8 cellular contexts compared by ENCODE assay signal in the genomic region with DNA sequence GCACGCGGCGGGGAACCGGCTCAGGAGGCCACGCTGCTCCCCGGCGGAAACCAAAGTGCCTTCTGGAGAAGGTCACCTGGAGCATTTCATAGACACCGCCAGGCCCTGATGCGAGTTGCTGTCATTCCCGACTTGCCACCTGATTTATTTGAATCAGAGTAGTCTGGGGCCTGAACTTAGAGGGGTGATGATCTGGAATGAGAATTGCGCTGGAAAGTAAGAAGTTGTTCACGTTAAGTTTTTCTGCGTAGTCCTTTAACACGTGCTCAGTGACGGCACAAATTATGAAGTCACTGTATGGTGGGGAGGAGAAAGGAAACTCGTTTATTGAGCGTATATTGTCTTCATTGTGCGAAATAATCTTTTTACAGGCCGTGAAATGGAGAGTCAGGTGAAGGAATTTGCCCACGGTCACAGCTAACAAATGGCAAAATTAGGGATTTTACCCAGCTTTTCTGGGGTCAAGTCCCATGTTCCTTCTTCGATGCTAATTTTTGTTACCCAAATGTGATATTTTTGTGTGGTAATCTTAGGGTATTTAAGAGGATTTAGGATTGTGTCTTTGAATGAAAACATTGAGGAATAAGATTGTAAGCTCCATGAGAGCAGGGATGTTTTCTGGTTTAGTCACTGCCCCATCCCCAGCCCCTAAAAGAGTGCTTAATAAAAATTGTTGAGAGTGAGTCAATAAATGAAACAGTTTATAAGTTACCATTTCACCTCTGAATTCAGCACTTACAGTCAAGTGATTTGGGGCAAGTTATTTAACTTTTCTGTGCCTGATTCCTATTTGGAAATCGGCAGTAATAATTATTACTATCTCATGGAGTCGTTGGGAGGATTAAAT. TPM values are rescaled to one million over a fixed set of nuclear protein-coding genes. Genes with fewer than 3 reads are reported as not detected.
DNase-seq lines count a peak whose midpoint lies in the region; ATAC-seq, FAIRE-seq and TF ChIP-seq lines count a peak whose summit lies in the region.

No MANE protein-coding gene starts in this region.

- peak overlapping the region; percentile 93 to 97 for H3K9ac ChIP-seq in K562 (ENCODE audit: insufficient read depth in 1 of 2, low read depth in 2 of 2, low read length in 2 of 2)

- TF ChIP-seq CTCF in A549 (IDR thresholded peaks at IDR 0.05) (no peak), GM10266 (IDR thresholded peaks at IDR 0.05; ENCODE audit: control insufficient read depth, insufficient read depth, low read depth, missing control alignments) (no peak), K562 (IDR thresholded peaks at IDR 0.05 in 2 of 3, conservative IDR thresholded peaks at IDR 0.05 in 1 of 3; ENCODE audit: insufficient read depth in 2 of 3, low read depth in 1 of 3, low read length in 3 of 3) (no peak)

- no peak for FAIRE-seq in A549 (lab: Jason Lieb, UNC)
- FAIRE-seq in K562 (lab: Jason Lieb, UNC) = peak; percentile 64

- H3K27me3 Mint-ChIP-seq in immature natural killer cell (ENCODE audit: low read depth in 3 of 3) = peaks cover 14 to 16% (median 15%) of the 10 kb centered on the region in 3 donors

- BruUV-seq in K562 (replicated peaks; lab: Mats Ljungman, UMichigan) = TSS peak; percentile 53

- H3K4me3 Mint-ChIP-seq in immature natural killer cell = peak overlapping the region; percentile 90 to 99 (median 98)

- in situ Hi-C loops in K562 (cut with MboI) = no loop called here

- H3K4me1 Mint-ChIP-seq in immature natural killer cell = peaks cover 45 to 58% of the 10 kb centered on the region in 2 donors

- H3K9me3 Mint-ChIP-seq in immature natural killer cell = no peaks in the 10 kb centered on the region

- CTCF ChIA-PET in A549 (lab: Yijun Ruan, JAX) = interaction anchor here (2.2 kb wide), 1 partner anchor 15 kb away, joined by 6 read pairs; no protein-coding TSS in a partner anchor
- CTCF ChIA-PET in K562 (lab: Yijun Ruan, JAX; ENCODE audit: low intra/inter-chr PET ratio) = no interaction called here

- no peak; a peak in 2 of 6 replicates for ATAC-seq in A549
- ATAC-seq in K562 = peak; percentile 10
- ATAC-seq in HG02798 (IDR thresholded peaks at IDR 0.05; ENCODE audit: poor library complexity, unreplicated experiment) = no peak
- ATAC-seq in HG03139 (IDR thresholded peaks at IDR 0.05; ENCODE audit: unreplicated experiment) = no peak

- H3K9me1 ChIP-seq in K562 (ENCODE audit: control insufficient read depth, insufficient read depth, low read length) = peaks cover 6% of the 10 kb centered on the region

- no peak for TF ChIP-seq EP300 in A549 (IDR thresholded peaks at IDR 0.05)
- TF ChIP-seq EP300 in K562 (IDR thresholded peaks at IDR 0.05; ENCODE audit: low read length) = no peak

- peak overlapping the region; percentile 97 for H3K4me3 ChIP-seq in A549
- H3K4me3 ChIP-seq in K562 = peak overlapping the region; percentile 78

- peak overlapping the region; percentile 97 to 100 (median 98) for H3K27ac Mint-ChIP-seq in immature natural killer cell

- TF ChIP-seq POLR2A in A549 (IDR thresholded peaks at IDR 0.05; ENCODE audit: low read length) (no peak), K562 (conservative IDR thresholded peaks at IDR 0.05) (no peak)

- peaks cover 20% of the 10 kb centered on the region for H4K20me1 ChIP-seq in K562 (replicated peaks; ENCODE audit: control insufficient read depth, insufficient read depth, low read length)

- H3K4me2 ChIP-seq in A549 = peak overlapping the region; percentile 91
- H3K4me2 ChIP-seq in K562 (ENCODE audit: insufficient read depth, low read length) = peak overlapping the region; percentile 92

- H3K36me3 Mint-ChIP-seq in immature natural killer cell = peaks cover 0 to 12% (median 8%) of the 10 kb centered on the region in 3 donors

- H3K9me3 ChIP-seq in A549 (no peaks in the 10 kb centered on the region), K562 (replicated peaks; ENCODE audit: control insufficient read depth, insufficient read depth, low read depth, low read length) (no peaks in the 10 kb centered on the region)

- H3K27ac ChIP-seq in A549 (peak overlapping the region; percentile 98), K562 (ENCODE audit: extremely low read depth, low read depth, low read length) (peak overlapping the region; percentile 93)

- H3K4me1 ChIP-seq in A549 (peaks cover 13% of the 10 kb centered on the region), K562 (replicated peaks in 1 of 2; ENCODE audit: control insufficient read depth in 2 of 2, insufficient read depth in 2 of 2, low read length in 2 of 2) (peaks cover 13 to 34% of the 10 kb centered on the region in 2 experiments)

- no peak overlapping the region; the same call in 1 of the 2 replicates for H2AFZ ChIP-seq in K562 (ENCODE audit: low read depth, low read length)

- H3K36me3 ChIP-seq in K562 (ENCODE audit: control insufficient read depth, insufficient read depth, low read length) = peaks cover 47% of the 10 kb centered on the region

- TF ChIP-seq RAD21 in A549 (conservative IDR thresholded peaks at IDR 0.05 in 1 of 2, IDR thresholded peaks at IDR 0.05 in 1 of 2) (no peak), K562 (CRISPR knock-in tag; conservative IDR thresholded peaks at IDR 0.05 in 1 of 2, IDR thresholded peaks at IDR 0.05 in 1 of 2) (no peak)

- WGBS in A549 (ENCODE audit: missing lambda C conversion rate) = 21% methylated on average over 15 of the region's 23 CpGs
- 5% methylated on average over 23 of the region's 23 CpGs for WGBS in K562 (ENCODE audit: insufficient coverage, low coverage, missing lambda C conversion rate)

- POLR2A ChIA-PET in A549 (lab: Yijun Ruan, JAX) (interaction anchor here (0.7 to 1.6 kb wide), 3 partner anchors 8 to 53 kb away, joined by 3 to 7 read pairs (median 3); partner anchors contain the start of gene NBL1), K562 (lab: Yijun Ruan, JAX) (interaction anchor here (0.5 to 4.1 kb wide), 17 partner anchors 8 to 389 kb away, joined by 3 to 17 read pairs (median 4); no protein-coding TSS in a partner anchor)

- DNase-seq in A549 (ENCODE audit: low read depth in 1 of 2, low spot score in 1 of 2) (peak; percentile 27 to 30), GM10266 (ENCODE audit: extremely low spot score) (peak; percentile 35), NOMO-1 (lab: John Stamatoyannopoulos, UW; ENCODE audit: unreplicated experiment in 2 of 2) (peak; percentile 41 to 67), K562 (ENCODE audit: extremely low read depth in 1 of 4, low spot score in 3 of 4) (peak in 1 of 4 experiments; percentile 62), immature natural killer cell (peak; percentile 57 to 64 (median 58))
- DNase-seq in stimulated activated CD4-positive, alpha-beta T cell treated with anti-CD3 and anti-CD28 coated beads, TNF-alpha, amount 100 ng/mL, for 48 hours (ENCODE audit: low read depth in 3 of 3) = peak in 2 of 3 donors; percentile 41 to 61

- H3K27me3 ChIP-seq in K562 (ENCODE audit: control insufficient read depth in 2 of 2, insufficient read depth in 2 of 2, low read length in 2 of 2) = no peaks in the 10 kb centered on the region

- intact Hi-C loops in K562 (cut with micrococcal nuclease) = no loop called here

- H3K79me2 ChIP-seq in K562 (ENCODE audit: control insufficient read depth, insufficient read depth, low read length) = peaks cover 69% of the 10 kb centered on the region

TF ChIP-seq in A549, 52 proteins besides CTCF, POLR2A, EP300 and RAD21:
- TF ChIP-seq BHLHE40 (IDR thresholded peaks at IDR 0.05; ENCODE audit: low read depth, low read length) = no peak
TF ChIP-seq in A549: peak in this region for 0.

TF ChIP-seq in K562, 482 proteins besides CTCF, POLR2A, EP300 and RAD21 (continues in another document):
- TF ChIP-seq MEIS2 (IDR thresholded peaks at IDR 0.05; ENCODE audit: partially characterized antibody) = peak; percentile 20

RNA-seq across cellular contexts. Expression of gene NBL1, which starts 46.4 kb away (rescaled TPM):
- polyA plus RNA-seq in A549 (2011; rRNA removed) (19.0 and 23.0 TPM in 2 replicates), A549 (2017; fragmentation: RNase III; extraction: RNeasy Plus Mini Kit Qiagen cat#74134 plus additional on column Dnase treatment) (16.3 to 19.9 TPM (median 16.3 TPM) in 3 replicates), K562 (2011; rRNA removed) (3.2 and 4.1 TPM in 2 replicates), K562 (2014; fragmentation: Illumina TruSeq; extraction: Trizol) (1.3 and 2.1 TPM in 2 replicates), K562 (2014; fragmentation: Nextera tagmentation; extraction: Ambion mirVana) (under 1 TPM in 1 of 2 experiments, not detected in 1; 0.10 TPM), K562 (2014; rRNA removed) (2.2 and 2.8 TPM in 2 replicates), immature natural killer cell (1 to 10 TPM in 1 of 3 donors, under 1 TPM in 1, not detected in 1; 0.44 to 2.7 TPM)
- 29.4 and 38.9 TPM in 2 replicates for polyA plus RNA-seq in A549 (2012; cell fraction: cytosol; rRNA removed)
- 30.4 and 33.3 TPM in 2 replicates for polyA plus RNA-seq in A549 (2012; cell fraction: nucleus; rRNA removed)
- polyA minus RNA-seq in A549 (2011; rRNA and poly(A)+ RNA removed) = 24.7 and 43.2 TPM in 2 replicates
- total RNA-seq in K562 (2011; cell fraction: chromatin; rRNA removed; ENCODE audit: low replicate concordance) = 1.2 and 4.9 TPM in 2 replicates
- 2.9 and 5.3 TPM in 2 replicates for total RNA-seq in K562 (2011; cell fraction: nucleolus; rRNA removed)
- 2.1 and 4.1 TPM in 2 replicates for total RNA-seq in K562 (2011; cell fraction: nucleoplasm; rRNA removed)
- total RNA-seq in K562 (2014; rRNA removed) (2.4 and 4.9 TPM in 2 replicates), K562 (2014; rRNA removed; fragmentation: Illumina TruSeq; extraction: Trizol) (0.80 and 0.91 TPM in 2 replicates), K562 (2015; rRNA removed; fragmentation: Illumina TruSeq; extraction: Trizol) (1.0 and 1.4 TPM in 2 replicates), K562 (2021) (3.4 and 3.7 TPM in 2 replicates)
- polyA plus RNA-seq in K562 (2011; cell fraction: cytosol; rRNA removed) = 2.8 and 8.3 TPM in 2 replicates
- polyA plus RNA-seq in K562 (2011; cell fraction: nucleus; rRNA removed) = 1.8 and 3.1 TPM in 2 replicates
- polyA plus RNA-seq in K562 (2012) = 1.6 and 1.8 TPM in 2 replicates
- 2.0 and 2.8 TPM in 2 replicates for polyA minus RNA-seq in K562 (2011; rRNA and poly(A)+ RNA removed)
- 5.2 and 5.6 TPM in 2 replicates for polyA minus RNA-seq in K562 (2011; cell fraction: cytosol; rRNA and poly(A)+ RNA removed)
- polyA minus RNA-seq in K562 (2011; cell fraction: nucleus; rRNA and poly(A)+ RNA removed) = 0.81 and 2.0 TPM in 2 replicates

Comparison
In these comparisons a context has a peak if more than half of its experiments do, and no peak if none do; other contexts are left out.
1. Of the 35 proteins assayed by ChIP-seq in both K562 and A549: peak only in K562: BHLHE40, E2F6, MAX and MYC; only in A549: none; in both: none; in neither: 31.